8 cellular contexts compared by ENCODE assay signal in the genomic region with DNA sequence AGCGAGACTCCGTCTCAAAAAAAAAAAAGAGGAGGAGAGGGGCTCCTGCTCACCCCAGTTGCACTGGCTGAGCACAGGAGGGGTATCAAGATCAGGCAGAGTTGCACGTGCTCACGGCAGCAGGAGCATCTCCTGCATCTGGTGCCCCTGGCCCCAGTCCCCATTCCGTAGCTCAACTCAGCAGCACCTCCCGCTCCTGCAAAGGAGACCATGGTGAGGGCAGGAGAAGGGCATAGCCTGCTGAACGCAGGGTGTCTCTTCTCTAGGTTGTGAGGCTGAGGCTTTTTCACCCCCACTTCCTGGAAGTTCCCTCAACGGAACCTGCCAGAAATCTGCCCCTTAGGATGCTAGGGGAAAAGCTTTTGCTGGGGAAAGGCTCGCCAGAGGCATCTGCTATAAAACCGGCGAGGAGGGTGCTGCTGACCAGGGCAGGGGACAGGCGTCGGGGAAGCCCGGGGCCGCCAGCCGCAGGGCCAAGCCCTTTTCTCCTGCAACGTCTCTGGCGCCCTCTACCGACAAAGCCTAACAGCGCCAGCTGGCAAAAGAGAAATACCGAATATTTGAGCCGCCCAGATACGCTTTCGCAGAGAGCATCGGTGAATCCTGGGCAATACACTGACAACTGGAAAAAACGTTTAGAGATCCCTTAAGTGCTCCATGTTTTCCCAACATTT. TPM values are rescaled to one million over a fixed set of nuclear protein-coding genes. Genes with fewer than 3 reads are reported as not detected.
DNase-seq lines count a peak whose midpoint lies in the region; ATAC-seq and TF ChIP-seq lines count a peak whose summit lies in the region.

No MANE protein-coding gene starts in this region.

- ATAC-seq in activated T-helper 17 cell treated with anti-CD3 and anti-CD28 coated beads, Interleukin-2, amount 50 U/mL, for 72 hours (replicated peaks): peak; percentile 71
- peak; percentile 61 to 63 for ATAC-seq in naive thymus-derived CD8-positive, alpha-beta T cell
- ATAC-seq in stimulated activated effector memory CD8-positive, alpha-beta T cell treated with anti-CD3 and anti-CD28 coated beads, Interleukin-12 subunit alpha, Interleukin-12 subunit beta, amount 100 ng/mL, for 72 hours: peak; percentile 73

- H3K9me3 Mint-ChIP-seq in activated T-helper 17 cell treated with anti-CD3 and anti-CD28 coated beads, Interleukin-2, amount 50 U/mL, for 72 hours: no peaks in the 10 kb centered on the region
- no peaks in the 10 kb centered on the region for H3K9me3 Mint-ChIP-seq in naive thymus-derived CD8-positive, alpha-beta T cell
- H3K9me3 Mint-ChIP-seq in stimulated activated effector memory CD8-positive, alpha-beta T cell treated with anti-CD3 and anti-CD28 coated beads, Interleukin-12 subunit alpha, Interleukin-12 subunit beta, amount 100 ng/mL, for 72 hours: no peaks in the 10 kb centered on the region

- peak; percentile 80 for TF ChIP-seq RAD21 in Ishikawa (IDR thresholded peaks at IDR 0.05; ENCODE audit: low read depth)

- TF ChIP-seq EP300 in Ishikawa (IDR thresholded peaks at IDR 0.05; ENCODE audit: borderline replicate concordance): no peak

- H3K27me3 Mint-ChIP-seq in activated T-helper 17 cell treated with anti-CD3 and anti-CD28 coated beads, Interleukin-2, amount 50 U/mL, for 72 hours: no peaks in the 10 kb centered on the region
- H3K27me3 Mint-ChIP-seq in naive thymus-derived CD8-positive, alpha-beta T cell: no peaks in the 10 kb centered on the region

- H3K27ac Mint-ChIP-seq in activated T-helper 17 cell treated with anti-CD3 and anti-CD28 coated beads, Interleukin-2, amount 50 U/mL, for 72 hours: peak overlapping the region; percentile 80
- H3K27ac Mint-ChIP-seq in naive thymus-derived CD8-positive, alpha-beta T cell: peak overlapping the region; percentile 74 to 96 (median 94)
- peak overlapping the region; percentile 86 for H3K27ac Mint-ChIP-seq in stimulated activated effector memory CD8-positive, alpha-beta T cell treated with anti-CD3 and anti-CD28 coated beads, Interleukin-12 subunit alpha, Interleukin-12 subunit beta, amount 100 ng/mL, for 72 hours

- H3K4me3 Mint-ChIP-seq in activated T-helper 17 cell treated with anti-CD3 and anti-CD28 coated beads, Interleukin-2, amount 50 U/mL, for 72 hours: peak overlapping the region; percentile 80
- peak overlapping the region; percentile 72 to 92 (median 88) for H3K4me3 Mint-ChIP-seq in naive thymus-derived CD8-positive, alpha-beta T cell
- peak overlapping the region; percentile 78 for H3K4me3 Mint-ChIP-seq in stimulated activated effector memory CD8-positive, alpha-beta T cell treated with anti-CD3 and anti-CD28 coated beads, Interleukin-12 subunit alpha, Interleukin-12 subunit beta, amount 100 ng/mL, for 72 hours

- no peaks in the 10 kb centered on the region for H3K4me1 Mint-ChIP-seq in activated T-helper 17 cell treated with anti-CD3 and anti-CD28 coated beads, Interleukin-2, amount 50 U/mL, for 72 hours
- H3K4me1 Mint-ChIP-seq in naive thymus-derived CD8-positive, alpha-beta T cell: peaks cover 0 to 12% (median 5%) of the 10 kb centered on the region in 4 donors
- H3K4me1 Mint-ChIP-seq in stimulated activated effector memory CD8-positive, alpha-beta T cell treated with anti-CD3 and anti-CD28 coated beads, Interleukin-12 subunit alpha, Interleukin-12 subunit beta, amount 100 ng/mL, for 72 hours: peaks cover 6% of the 10 kb centered on the region

- H3K36me3 Mint-ChIP-seq in activated T-helper 17 cell treated with anti-CD3 and anti-CD28 coated beads, Interleukin-2, amount 50 U/mL, for 72 hours (ENCODE audit: low read depth): no peaks in the 10 kb centered on the region
- peaks cover 0 to 4% (median 0%) of the 10 kb centered on the region in 3 donors for H3K36me3 Mint-ChIP-seq in naive thymus-derived CD8-positive, alpha-beta T cell
- H3K36me3 Mint-ChIP-seq in stimulated activated effector memory CD8-positive, alpha-beta T cell treated with anti-CD3 and anti-CD28 coated beads, Interleukin-12 subunit alpha, Interleukin-12 subunit beta, amount 100 ng/mL, for 72 hours: peaks cover 4% of the 10 kb centered on the region

- DNase-seq in AG20443 (ENCODE audit: low spot score) (peak; percentile 86), GM19238 (ENCODE audit: insufficient read length, low spot score) (peak; percentile 64), RPMI7951 (ENCODE audit: low read depth) (peak; percentile 78), fibroblast of peridontal ligament (ENCODE audit: extremely low read depth) (peak; percentile 82)
- DNase-seq in naive thymus-derived CD8-positive, alpha-beta T cell: peak; percentile 72 to 93 (median 87)
- DNase-seq in stimulated activated effector memory CD8-positive, alpha-beta T cell treated with anti-CD3 and anti-CD28 coated beads, Interleukin-12 subunit alpha, Interleukin-12 subunit beta, amount 100 ng/mL, for 72 hours (ENCODE audit: low spot score in 2 of 2): peak; percentile 95 to 96

- POLR2A ChIA-PET in naive thymus-derived CD8-positive, alpha-beta T cell (lab: Charles Lee): interaction anchor here (0.6 to 2.5 kb wide), 15 partner anchors 9 to 279 kb away, joined by 3 to 13 read pairs (median 3); a partner anchor contains a TSS

TF ChIP-seq in Ishikawa, 13 proteins besides CTCF, POLR2A, EP300 and RAD21:
- TF ChIP-seq, protein P1, sequence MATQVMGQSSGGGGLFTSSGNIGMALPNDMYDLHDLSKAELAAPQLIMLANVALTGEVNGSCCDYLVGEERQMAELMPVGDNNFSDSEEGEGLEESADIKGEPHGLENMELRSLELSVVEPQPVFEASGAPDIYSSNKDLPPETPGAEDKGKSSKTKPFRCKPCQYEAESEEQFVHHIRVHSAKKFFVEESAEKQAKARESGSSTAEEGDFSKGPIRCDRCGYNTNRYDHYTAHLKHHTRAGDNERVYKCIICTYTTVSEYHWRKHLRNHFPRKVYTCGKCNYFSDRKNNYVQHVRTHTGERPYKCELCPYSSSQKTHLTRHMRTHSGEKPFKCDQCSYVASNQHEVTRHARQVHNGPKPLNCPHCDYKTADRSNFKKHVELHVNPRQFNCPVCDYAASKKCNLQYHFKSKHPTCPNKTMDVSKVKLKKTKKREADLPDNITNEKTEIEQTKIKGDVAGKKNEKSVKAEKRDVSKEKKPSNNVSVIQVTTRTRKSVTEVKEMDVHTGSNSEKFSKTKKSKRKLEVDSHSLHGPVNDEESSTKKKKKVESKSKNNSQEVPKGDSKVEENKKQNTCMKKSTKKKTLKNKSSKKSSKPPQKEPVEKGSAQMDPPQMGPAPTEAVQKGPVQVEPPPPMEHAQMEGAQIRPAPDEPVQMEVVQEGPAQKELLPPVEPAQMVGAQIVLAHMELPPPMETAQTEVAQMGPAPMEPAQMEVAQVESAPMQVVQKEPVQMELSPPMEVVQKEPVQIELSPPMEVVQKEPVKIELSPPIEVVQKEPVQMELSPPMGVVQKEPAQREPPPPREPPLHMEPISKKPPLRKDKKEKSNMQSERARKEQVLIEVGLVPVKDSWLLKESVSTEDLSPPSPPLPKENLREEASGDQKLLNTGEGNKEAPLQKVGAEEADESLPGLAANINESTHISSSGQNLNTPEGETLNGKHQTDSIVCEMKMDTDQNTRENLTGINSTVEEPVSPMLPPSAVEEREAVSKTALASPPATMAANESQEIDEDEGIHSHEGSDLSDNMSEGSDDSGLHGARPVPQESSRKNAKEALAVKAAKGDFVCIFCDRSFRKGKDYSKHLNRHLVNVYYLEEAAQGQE (IDR thresholded peaks at IDR 0.05; ENCODE audit: low read depth): no peak

RNA-seq across cellular contexts. Expression of a gene that starts 1.0 kb away (rescaled TPM):
- total RNA-seq in RPMI7951 (2014; rRNA removed; shearing (Covaris generic)): 15.3 and 18.3 TPM in 2 replicates
- total RNA-seq in activated T-helper 17 cell treated with anti-CD3 and anti-CD28 coated beads, Interleukin-2, amount 50 U/mL, for 72 hours: 10 to 100 TPM; 45.6 to 46.6 TPM
- 100 to 1,000 TPM in 1 of 2 experiments, 10 to 100 TPM in 1; 93.3 to 104 TPM for total RNA-seq in naive thymus-derived CD8-positive, alpha-beta T cell
- polyA plus RNA-seq in naive thymus-derived CD8-positive, alpha-beta T cell: 10 to 100 TPM; 13.3 to 29.1 (median 17.0) TPM

RNA-seq across cellular contexts. Expression of a gene that starts 15.3 kb away (rescaled TPM):
- 0.68 and 2.2 TPM in 2 replicates for total RNA-seq in RPMI7951 (2014; rRNA removed; shearing (Covaris generic))
- 1 to 10 TPM; 3.2 to 6.5 TPM for total RNA-seq in activated T-helper 17 cell treated with anti-CD3 and anti-CD28 coated beads, Interleukin-2, amount 50 U/mL, for 72 hours
- 1 to 10 TPM; 7.0 to 9.1 TPM for total RNA-seq in naive thymus-derived CD8-positive, alpha-beta T cell
- 1 to 10 TPM in 2 of 3 donors, under 1 TPM in 1; 0.53 to 1.1 (median 1.0) TPM for polyA plus RNA-seq in naive thymus-derived CD8-positive, alpha-beta T cell

RNA-seq across cellular contexts. Expression of a gene that starts 34.7 kb away (rescaled TPM):
- 27.6 and 37.1 TPM in 2 replicates for total RNA-seq in RPMI7951 (2014; rRNA removed; shearing (Covaris generic))
- 10 to 100 TPM; 29.1 to 30.4 TPM for total RNA-seq in activated T-helper 17 cell treated with anti-CD3 and anti-CD28 coated beads, Interleukin-2, amount 50 U/mL, for 72 hours
- 10 to 100 TPM; 14.3 to 16.7 TPM for total RNA-seq in naive thymus-derived CD8-positive, alpha-beta T cell
- polyA plus RNA-seq in naive thymus-derived CD8-positive, alpha-beta T cell: 1 to 10 TPM in 2 of 3 donors, under 1 TPM in 1; 0.72 to 4.1 (median 1.1) TPM

Comparison
In these comparisons a context has a peak if more than half of its experiments do, and no peak if none do; other contexts are left out.
1. Peak in every context shown above with its lines: DNase-seq and ATAC-seq.